ENCODE assay signal across 9 cellular contexts in genomic region chr10:31770307-31770902, GRCh38.
DNase-seq lines count a peak whose midpoint lies in the region; ATAC-seq and TF ChIP-seq lines count a peak whose summit lies in the region.
"Had no signal": no experiment of that assay in that cellular context is flagged by ENCODE, and none has a peak within 500 bp of the region (broad histone marks: within the 10 kb centered on the region; RNA-seq: fewer than 3 reads in every experiment).

No MANE protein-coding gene starts in this region.

- no peak overlapping the region for H3K4me3 ChIP-seq in gastroesophageal sphincter
- no peak overlapping the region for H3K4me3 ChIP-seq in spleen

- H3K36me3 Mint-ChIP-seq in activated T-cell treated with anti-CD3 and anti-CD28 coated beads, Interleukin-2, amount 50 U/mL, for 4 hours (ENCODE audit: insufficient read depth), result no peaks in the 10 kb centered on the region
- H3K36me3 Mint-ChIP-seq: IgD-negative memory B cell had no signal

- H3K9me3 ChIP-seq in gastroesophageal sphincter (no peaks in the 10 kb centered on the region), spleen (no peaks in the 10 kb centered on the region)

- peak; percentile 75 to 81 (median 78) for TF ChIP-seq CTCF in gastroesophageal sphincter (IDR thresholded peaks at IDR 0.05)
- peak; percentile 64 to 92 (median 86) for TF ChIP-seq CTCF in spleen (IDR thresholded peaks at IDR 0.05 in 8 of 11, conservative IDR thresholded peaks at IDR 0.05 in 3 of 11)

- ATAC-seq in GM21390 (IDR thresholded peaks at IDR 0.05; ENCODE audit: unreplicated experiment) (peak; percentile 66), gastroesophageal sphincter (peak; percentile 39)
- peak; percentile 75 to 82 for ATAC-seq in activated T-cell treated with anti-CD3 and anti-CD28 coated beads, Interleukin-2, amount 50 U/mL, for 4 hours

- H3K27me3 ChIP-seq in gastroesophageal sphincter, result no peaks in the 10 kb centered on the region
- H3K27me3 ChIP-seq in spleen (replicated peaks in 1 of 7), result no peaks in the 10 kb centered on the region

- H3K36me3 ChIP-seq in gastroesophageal sphincter (no peaks in the 10 kb centered on the region), spleen (no peaks in the 10 kb centered on the region)

- 62 to 69% methylated on average over 6 to 8 of the region's 8 CpGs for WGBS in gastroesophageal sphincter (ENCODE audit: low coverage in 1 of 2), 2 donors
- WGBS in spleen, 5 donors, result 48 to 57% (median 50%) methylated on average over 8 of the region's 8 CpGs

- no peaks in the 10 kb centered on the region for H3K4me1 ChIP-seq in gastroesophageal sphincter
- no peaks in the 10 kb centered on the region for H3K4me1 ChIP-seq in spleen

- no peaks in the 10 kb centered on the region for H3K9me3 Mint-ChIP-seq in activated T-cell treated with anti-CD3 and anti-CD28 coated beads, Interleukin-2, amount 50 U/mL, for 4 hours
- H3K9me3 Mint-ChIP-seq: IgD-negative memory B cell had no signal

- H3K4me1 Mint-ChIP-seq in activated T-cell treated with anti-CD3 and anti-CD28 coated beads, Interleukin-2, amount 50 U/mL, for 4 hours (ENCODE audit: low read depth), result no peaks in the 10 kb centered on the region
- H3K4me1 Mint-ChIP-seq: IgD-negative memory B cell had no signal

- no peak for TF ChIP-seq EP300 in gastroesophageal sphincter (IDR thresholded peaks at IDR 0.05)

- intact Hi-C loops in spleen (cut with DNase I; ENCODE audit: low total_unique reads), result no loop called here

- no peaks in the 10 kb centered on the region for H3K27me3 Mint-ChIP-seq in activated T-cell treated with anti-CD3 and anti-CD28 coated beads, Interleukin-2, amount 50 U/mL, for 4 hours (ENCODE audit: low read depth)
- H3K27me3 Mint-ChIP-seq: IgD-negative memory B cell had no signal

- H3K27ac ChIP-seq in gastroesophageal sphincter, result no peak overlapping the region
- H3K27ac ChIP-seq in spleen, result no peak overlapping the region

- TF ChIP-seq POLR2A in gastroesophageal sphincter (IDR thresholded peaks at IDR 0.05) (no peak), spleen (IDR thresholded peaks at IDR 0.05) (no peak)

- DNase-seq in COLO668 (lab: John Stamatoyannopoulos, UW; ENCODE audit: unreplicated experiment) (peak; percentile 25), NCI-H446 treated with DMSO at 0.1 percent for 48 hours (lab: John Stamatoyannopoulos, UW) (peak; percentile 6), spleen (no peak), NCI-H128 (lab: John Stamatoyannopoulos, UW; ENCODE audit: unreplicated experiment) (no peak), NCI-H2227 treated with DMSO at 0.1 percent for 48 hours (lab: John Stamatoyannopoulos, UW) (no peak)
- DNase-seq in activated T-cell treated with anti-CD3 and anti-CD28 coated beads, Interleukin-2, amount 50 U/mL, for 4 hours, result peak; percentile 59

- no peak overlapping the region for H3K4me3 Mint-ChIP-seq in activated T-cell treated with anti-CD3 and anti-CD28 coated beads, Interleukin-2, amount 50 U/mL, for 4 hours
- H3K4me3 Mint-ChIP-seq: IgD-negative memory B cell had no signal

Comparison
In these comparisons a context has a peak if more than half of its experiments do, and no peak if none do; other contexts are left out.
1. DNase-seq: peak in COLO668 (single experiment), NCI-H446 treated with DMSO at 0.1 percent for 48 hours (single experiment) and activated T-cell treated with anti-CD3 and anti-CD28 coated beads, Interleukin-2, amount 50 U/mL, for 4 hours (single experiment); none in spleen (single experiment), NCI-H128 (single experiment) and NCI-H2227 treated with DMSO at 0.1 percent for 48 hours (single experiment).
2. Peak in every context shown above with its lines, with median percentiles within 50 percentile points of each other: ATAC-seq.